11 cellular contexts compared by ENCODE assay signal in the genomic region with DNA sequence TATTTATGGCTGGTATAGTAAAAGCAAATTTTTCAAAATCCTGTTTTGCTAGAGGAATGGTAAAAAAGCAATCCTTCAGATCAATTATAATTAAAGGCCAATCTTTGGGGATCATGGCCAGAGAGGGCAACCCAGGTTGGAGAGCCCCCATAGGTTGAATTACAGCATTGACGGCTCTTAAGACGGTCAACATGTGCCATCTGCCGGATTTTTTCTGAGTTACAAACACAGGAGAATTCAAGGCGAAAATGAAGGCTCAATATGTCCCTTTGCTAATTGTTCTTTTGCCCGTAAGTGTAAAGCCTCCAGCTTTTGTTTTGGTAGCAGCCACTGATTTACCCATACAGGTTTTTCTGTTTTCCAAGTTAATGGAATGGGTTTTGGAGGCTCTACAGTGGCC. TPM values are rescaled to one million over a fixed set of nuclear protein-coding genes. Genes with fewer than 3 reads are reported as not detected.
"Had no signal": no experiment of that assay in that cellular context is flagged by ENCODE, and none has a peak within 500 bp of the region (broad histone marks: within the 10 kb centered on the region; RNA-seq: fewer than 3 reads in every experiment).

No MANE protein-coding gene starts in this region.

RNA-seq across cellular contexts. Expression of gene PRAMEF12, which starts 8.0 kb away (rescaled TPM):
- total RNA-seq: activated CD8-positive, alpha-beta T cell treated with anti-CD3 and anti-CD28 coated beads, Interleukin-2, amount 10 ng/mL, durations not matched to agents 7 days and 5 days; activated T-helper 1 cell treated with anti-CD3 and anti-CD28 coated beads, Interleukin-12 subunit alpha, Interleukin-12 subunit beta, Interleukin-2, Interleukin-4 antibody, amounts not matched to agents 30 ng/mL and 10 ng/mL and 1 ng/mL, durations not matched to agents 14 hours and 24 hours and 36 hours; epithelial cell of proximal tubule; heart left ventricle; left cardiac atrium; liver; natural killer cell; right lobe of liver; thyroid gland; ureter had no signal
- polyA plus RNA-seq: heart left ventricle, liver had no signal

RNA-seq across cellular contexts. Expression of gene PRAMEF1, which starts 9.7 kb away (rescaled TPM):
- total RNA-seq: activated CD8-positive, alpha-beta T cell treated with anti-CD3 and anti-CD28 coated beads, Interleukin-2, amount 10 ng/mL, durations not matched to agents 7 days and 5 days; activated T-helper 1 cell treated with anti-CD3 and anti-CD28 coated beads, Interleukin-12 subunit alpha, Interleukin-12 subunit beta, Interleukin-2, Interleukin-4 antibody, amounts not matched to agents 30 ng/mL and 10 ng/mL and 1 ng/mL, durations not matched to agents 14 hours and 24 hours and 36 hours; epithelial cell of proximal tubule; fibroblast of villous mesenchyme; heart left ventricle; left cardiac atrium; liver; natural killer cell; right lobe of liver; thyroid gland; ureter had no signal
- polyA plus RNA-seq: heart left ventricle, liver had no signal

RNA-seq across cellular contexts. Expression of gene CFAP107, which starts 35.5 kb away (rescaled TPM):
- total RNA-seq: activated CD8-positive, alpha-beta T cell treated with anti-CD3 and anti-CD28 coated beads, Interleukin-2, amount 10 ng/mL, durations not matched to agents 7 days and 5 days; activated T-helper 1 cell treated with anti-CD3 and anti-CD28 coated beads, Interleukin-12 subunit alpha, Interleukin-12 subunit beta, Interleukin-2, Interleukin-4 antibody, amounts not matched to agents 30 ng/mL and 10 ng/mL and 1 ng/mL, durations not matched to agents 14 hours and 24 hours and 36 hours; epithelial cell of proximal tubule; fibroblast of villous mesenchyme; heart left ventricle; left cardiac atrium; liver; natural killer cell; right lobe of liver; thyroid gland; ureter had no signal
- polyA plus RNA-seq: heart left ventricle, liver had no signal

RNA-seq across cellular contexts. Expression of gene PRAMEF11, which starts 49.7 kb away (rescaled TPM):
- total RNA-seq: activated CD8-positive, alpha-beta T cell treated with anti-CD3 and anti-CD28 coated beads, Interleukin-2, amount 10 ng/mL, durations not matched to agents 7 days and 5 days; activated T-helper 1 cell treated with anti-CD3 and anti-CD28 coated beads, Interleukin-12 subunit alpha, Interleukin-12 subunit beta, Interleukin-2, Interleukin-4 antibody, amounts not matched to agents 30 ng/mL and 10 ng/mL and 1 ng/mL, durations not matched to agents 14 hours and 24 hours and 36 hours; epithelial cell of proximal tubule; fibroblast of villous mesenchyme; heart left ventricle; left cardiac atrium; liver; natural killer cell; right lobe of liver; thyroid gland; ureter had no signal
- polyA plus RNA-seq: heart left ventricle, liver had no signal
